In genomic region chr2:157628532-157629415, GRCh38 we compare ENCODE assay signal across 8 cellular contexts. TPM values are rescaled to one million over a fixed set of nuclear protein-coding genes. Genes with fewer than 3 reads are reported as not detected.
DNase-seq lines count a peak whose midpoint lies in the region; ATAC-seq, FAIRE-seq and TF ChIP-seq lines count a peak whose summit lies in the region.

Gene ACVR1C, minus strand, starts transcription at chr2:157628864. Its CDS starts 220 bp downstream, at chr2:157628644.

- H3K27me3 ChIP-seq in gastrocnemius medialis, result no peaks in the 10 kb centered on the region

- intact Hi-C loops in gastrocnemius medialis (cut with DNase I; ENCODE audit: low total_unique reads), result loop anchor here (5.0 kb wide), 1 partner anchor 114 kb away; no protein-coding TSS in a partner anchor

- H3K9me3 Mint-ChIP-seq in brain, result peaks cover 0 to 3% (median 0%) of the 10 kb centered on the region in 5 experiments

- peak within 1 kb of the TSS; percentile 88 to 95 (median 89) for H3K4me3 Mint-ChIP-seq in brain

- peaks cover 41% of the 10 kb centered on the region for H3K27me3 Mint-ChIP-seq in brain

- no peak within 1 kb of the TSS for H3K4me3 ChIP-seq in NB4 (ENCODE audit: low read depth, low read length)
- peak within 1 kb of the TSS; percentile 53 for H3K4me3 ChIP-seq in iPS-11a (ENCODE audit: low read depth, low read length)
- H3K4me3 ChIP-seq in gastrocnemius medialis, result peak within 1 kb of the TSS; percentile 57 to 67 (median 62)

- peaks cover 0 to 6% of the 10 kb centered on the region in 2 donors for H3K4me1 ChIP-seq in gastrocnemius medialis

- peak; percentile 5 for DNase-seq in NB4 (ENCODE audit: low read depth)
- DNase-seq in T-helper 9 cell, result peak; percentile 67
- DNase-seq in gastrocnemius medialis, result peak; percentile 40 to 49
- no peak for DNase-seq in RCC 7860 (ENCODE audit: low spot score)

- H3K36me3 Mint-ChIP-seq in brain, result no peaks in the 10 kb centered on the region

- peak; percentile 78 for ATAC-seq in HG02571 (IDR thresholded peaks at IDR 0.05; ENCODE audit: unreplicated experiment)
- peak; percentile 74 to 84 for ATAC-seq in gastrocnemius medialis

- H3K27ac ChIP-seq in gastrocnemius medialis, result peak within 1 kb of the TSS; percentile 33 to 59 (median 40)

- H3K27ac Mint-ChIP-seq in brain, result peak within 1 kb of the TSS in 3 of 5 experiments; percentile 70 to 86 (median 72)

- FAIRE-seq in RCC 7860 (lab: Jason Lieb, UNC), result no peak

- peaks cover 18% of the 10 kb centered on the region for H3K4me1 Mint-ChIP-seq in brain

- TF ChIP-seq CTCF in GM12872 (IDR thresholded peaks at IDR 0.05; ENCODE audit: insufficient read depth, low read depth, low read length) (peak; percentile 62), NB4 (IDR thresholded peaks at IDR 0.05; ENCODE audit: low read depth, low read length) (peak; percentile 37), brain (conservative IDR thresholded peaks at IDR 0.05) (peak; percentile 38 to 69), gastrocnemius medialis (IDR thresholded peaks at IDR 0.05 in 4 of 5, conservative IDR thresholded peaks at IDR 0.05 in 1 of 5) (peak; percentile 13 to 61 (median 37))

- H3K36me3 ChIP-seq in gastrocnemius medialis, result no peaks in the 10 kb centered on the region

- in situ Hi-C loops in gastrocnemius medialis (cut with MboI; ENCODE audit: low sequenced_read_pairs in 4 of 4), result no loop called here

- H3K9me3 ChIP-seq in gastrocnemius medialis, result no peaks in the 10 kb centered on the region

- no peak for TF ChIP-seq POLR2A in NB4 (IDR thresholded peaks at IDR 0.05; ENCODE audit: extremely low read depth, insufficient read length)
- TF ChIP-seq POLR2A in gastrocnemius medialis (IDR thresholded peaks at IDR 0.05), result peak in 1 of 2 donors; percentile 20

RNA-seq across cellular contexts. Expression of gene ACVR1C, which starts in this region (rescaled TPM):
- 0.34 TPM for polyA plus RNA-seq in brain (ENCODE audit: insufficient read depth, low read depth, low replicate concordance)
- 1 to 10 TPM in 2 of 4 donors, under 1 TPM in 2; 0.46 to 2.1 (median 0.90) TPM for total RNA-seq in gastrocnemius medialis
